ENCODE assay signal across 8 cellular contexts in the genomic region with DNA sequence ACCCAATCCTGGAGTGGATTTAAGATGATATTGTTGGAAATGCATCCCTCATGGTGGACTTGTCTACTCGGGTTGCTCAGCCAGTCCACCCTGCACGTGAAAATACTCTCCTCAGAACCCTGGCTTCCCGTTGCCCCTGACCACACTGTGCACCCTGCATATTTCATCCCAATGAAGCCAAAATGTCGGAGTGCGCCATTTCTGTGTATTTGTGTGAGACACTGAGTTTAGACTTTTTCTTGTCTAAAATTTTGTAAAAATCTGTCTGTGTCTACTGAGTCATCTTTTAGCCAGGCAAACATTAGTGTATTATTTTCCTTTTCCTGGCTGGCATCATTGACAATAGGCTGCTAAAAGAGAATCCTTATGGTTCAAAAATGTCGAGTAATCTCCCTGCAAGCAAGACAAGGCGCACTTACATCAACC. TPM values are rescaled to one million over a fixed set of nuclear protein-coding genes. Genes with fewer than 3 reads are reported as not detected.
DNase-seq lines count a peak whose midpoint lies in the region; ATAC-seq and TF ChIP-seq lines count a peak whose summit lies in the region.

No MANE protein-coding gene starts in this region.

- peaks cover 10% of the 10 kb centered on the region for H4K20me1 ChIP-seq in neural cell (ENCODE audit: insufficient read depth)

- H3K27ac ChIP-seq in neural cell (ENCODE audit: low read length): peak overlapping the region; percentile 98

- H3K27me3 Mint-ChIP-seq in dendritic cell treated with granulocyte-macrophage colony-stimulating factor and Interleukin-4, amounts not matched to agents 40 ng/mL and 50 ng/mL, for 4 days: peaks cover 20% of the 10 kb centered on the region

- DNase-seq in AG08395 (ENCODE audit: low spot score) (peak; percentile 14), NCI-H748 (lab: John Stamatoyannopoulos, UW; ENCODE audit: unreplicated experiment) (peak; percentile 89), midbrain (lab: John Stamatoyannopoulos, UW) (no peak)
- no peak for DNase-seq in NK-92 treated with Interleukin-12 subunit alpha and Interleukin-12 subunit beta, amount 100 ng/mL, for 24 hours (lab: John Stamatoyannopoulos, UW)
- DNase-seq in stimulated activated CD4-positive, alpha-beta T cell treated with anti-CD3 and anti-CD28 coated beads, Interleukin-2, amount 100 ng/mL, for 48 hours: no peak

- H3F3A ChIP-seq in neural cell (ENCODE audit: insufficient read depth, low read length, poor library complexity, severe bottlenecking): no peaks in the 10 kb centered on the region

- no peak for TF ChIP-seq CTCF in neural cell (IDR thresholded peaks at IDR 0.05; ENCODE audit: poor library complexity, severe bottlenecking)

- H3K9me2 ChIP-seq in neural cell (ENCODE audit: insufficient read depth, low read length): no peaks in the 10 kb centered on the region

- peak overlapping the region; percentile 78 for H3K4me3 ChIP-seq in neural cell (ENCODE audit: low read length)

- ATAC-seq in GM19023 (IDR thresholded peaks at IDR 0.05; ENCODE audit: unreplicated experiment): peak; percentile 2

- no peaks in the 10 kb centered on the region for H3K27me3 ChIP-seq in neural cell (ENCODE audit: insufficient read depth, low read depth, low read length)

- peak overlapping the region; percentile 99 for H3K9ac ChIP-seq in neural cell (ENCODE audit: low read length)

- H3K27ac Mint-ChIP-seq in dendritic cell treated with granulocyte-macrophage colony-stimulating factor and Interleukin-4, amounts not matched to agents 40 ng/mL and 50 ng/mL, for 4 days: no peak overlapping the region

- H3K9me3 Mint-ChIP-seq in dendritic cell treated with granulocyte-macrophage colony-stimulating factor and Interleukin-4, amounts not matched to agents 40 ng/mL and 50 ng/mL, for 4 days: no peaks in the 10 kb centered on the region

- H3K4me3 Mint-ChIP-seq in dendritic cell treated with granulocyte-macrophage colony-stimulating factor and Interleukin-4, amounts not matched to agents 40 ng/mL and 50 ng/mL, for 4 days: peak overlapping the region; percentile 97

- no peaks in the 10 kb centered on the region for H3K9me3 ChIP-seq in neural cell (ENCODE audit: low read length)

- TF ChIP-seq RAD21 in neural cell (conservative IDR thresholded peaks at IDR 0.05): no peak

- peaks cover 69% of the 10 kb centered on the region for H3K79me2 ChIP-seq in neural cell (replicated peaks; ENCODE audit: insufficient read depth, low read length)

- no peak for TF ChIP-seq EP300 in neural cell (conservative IDR thresholded peaks at IDR 0.05; ENCODE audit: poor library complexity, severe bottlenecking)

- peak overlapping the region; percentile 35 for H2AFZ ChIP-seq in neural cell (ENCODE audit: low read depth, low read length)

- H3K4me2 ChIP-seq in neural cell (ENCODE audit: low read length): peak overlapping the region; percentile 89

- peaks cover 32% of the 10 kb centered on the region for H3K4me1 Mint-ChIP-seq in dendritic cell treated with granulocyte-macrophage colony-stimulating factor and Interleukin-4, amounts not matched to agents 40 ng/mL and 50 ng/mL, for 4 days (ENCODE audit: low read depth)

- intact Hi-C loops in dendritic cell treated with granulocyte-macrophage colony-stimulating factor and Interleukin-4, amounts not matched to agents 40 ng/mL and 50 ng/mL, for 4 days (cut with micrococcal nuclease): loop anchor here (10.0 kb wide), 2 partner anchors 70 to 300 kb away; a partner anchor contains a TSS

- H3K36me3 Mint-ChIP-seq in dendritic cell treated with granulocyte-macrophage colony-stimulating factor and Interleukin-4, amounts not matched to agents 40 ng/mL and 50 ng/mL, for 4 days (ENCODE audit: low read depth): peaks cover 65% of the 10 kb centered on the region

- H3K36me3 ChIP-seq in neural cell (ENCODE audit: insufficient read depth, low read length): no peaks in the 10 kb centered on the region

TF ChIP-seq in neural cell, 6 proteins besides CTCF, POLR2A, EP300 and RAD21:
- TF ChIP-seq SMC3 (conservative IDR thresholded peaks at IDR 0.05; ENCODE audit: poor library complexity): peak; percentile 13
- TF ChIP-seq TAF1 (IDR thresholded peaks at IDR 0.05; ENCODE audit: low read depth): no peak

RNA-seq across cellular contexts. Expression of a gene that starts 0.5 kb away (rescaled TPM):
- polyA plus RNA-seq in neural cell: 191 and 205 TPM in 2 replicates
- polyA minus RNA-seq in neural cell: 189 and 190 TPM in 2 replicates

Comparison
In these comparisons a context has a peak if more than half of its experiments do, and no peak if none do; other contexts are left out.
1. DNase-seq: peak in AG08395 (single experiment) and NCI-H748 (single experiment); none in NK-92 treated with Interleukin-12 subunit alpha and Interleukin-12 subunit beta, amount 100 ng/mL, for 24 hours (single experiment), stimulated activated CD4-positive, alpha-beta T cell treated with anti-CD3 and anti-CD28 coated beads, Interleukin-2, amount 100 ng/mL, for 48 hours (0 of 2) and midbrain (single experiment).